In genomic region chr12:122834921-122835692, GRCh38 we compare ENCODE assay signal across 8 cellular contexts. TPM values are rescaled to one million over a fixed set of nuclear protein-coding genes. Genes with fewer than 3 reads are reported as not detected.
DNase-seq lines count a peak whose midpoint lies in the region; ATAC-seq and TF ChIP-seq lines count a peak whose summit lies in the region.

TSS of gene HIP1R (plus strand) at chr12:122835457. CDS start at chr12:122835551, 94 bp downstream.

- H3K4me2 ChIP-seq in SK-N-SH, result peak within 1 kb of the TSS; percentile 95

- no peaks in the 10 kb centered on the region for H3K36me3 ChIP-seq in SK-N-SH (replicated peaks in 1 of 2; ENCODE audit: control insufficient read depth in 1 of 2, insufficient read depth in 2 of 2, low read length in 1 of 2)
- H3K36me3 ChIP-seq in right atrium auricular region, result no peaks in the 10 kb centered on the region

- POLR2A ChIA-PET in SK-N-SH (lab: Yijun Ruan, JAX), result no interaction called here

- H3K4me1 ChIP-seq in SK-N-SH (ENCODE audit: control insufficient read depth in 1 of 2, insufficient read depth in 2 of 2, low read depth in 1 of 2, low read length in 1 of 2) (peaks cover 7 to 13% of the 10 kb centered on the region in 2 experiments; a peak in 2 of 4 replicates), right atrium auricular region (peaks cover 0 to 35% of the 10 kb centered on the region in 2 donors)

- TF ChIP-seq RAD21 in SK-N-SH (IDR thresholded peaks at IDR 0.05; ENCODE audit: low read length), result no peak

- peak within 1 kb of the TSS; percentile 90 for H2AFZ ChIP-seq in SK-N-SH (ENCODE audit: low read depth)

- no peaks in the 10 kb centered on the region for H4K20me1 ChIP-seq in SK-N-SH (ENCODE audit: insufficient read depth)

- H3K79me2 ChIP-seq in SK-N-SH (ENCODE audit: insufficient read depth), result peaks cover 26% of the 10 kb centered on the region

- no peak for TF ChIP-seq EP300 in SK-N-SH (IDR thresholded peaks at IDR 0.05; ENCODE audit: borderline replicate concordance in 1 of 2, low read depth in 1 of 2, low read length in 1 of 2)

- CTCF ChIA-PET in SK-N-SH (lab: Yijun Ruan, JAX), result interaction anchor here (1.3 to 4.9 kb wide), 8 partner anchors 9 to 115 kb away, joined by 4 to 24 read pairs (median 6); no protein-coding TSS in a partner anchor

- 1% methylated on average over 20 of the region's 76 CpGs for WGBS in SK-N-SH (ENCODE audit: low lambda C conversion rate)
- WGBS in adipose tissue, 3 donors, result 1 to 4% (median 2%) methylated on average over 25 to 61 of the region's 76 CpGs

- peak within 1 kb of the TSS; percentile 73 for H3K27ac ChIP-seq in C4-2B
- peak within 1 kb of the TSS; percentile 55 to 89; a peak in 3 of 4 replicates for H3K27ac ChIP-seq in SK-N-SH (ENCODE audit: low read depth in 2 of 2, low read length in 1 of 2)
- H3K27ac ChIP-seq in adipose tissue (ENCODE audit: low read depth, low read length), result no peak within 1 kb of the TSS
- H3K27ac ChIP-seq in right atrium auricular region, result peak within 1 kb of the TSS; percentile 87 to 94

- no peaks in the 10 kb centered on the region for H3K9me2 ChIP-seq in SK-N-SH

- TF ChIP-seq CTCF in C4-2B (conservative IDR thresholded peaks at IDR 0.05) (no peak), SK-N-SH (IDR thresholded peaks at IDR 0.05) (no peak), right atrium auricular region (IDR thresholded peaks at IDR 0.05) (no peak)

- peaks cover 17% of the 10 kb centered on the region for H3F3A ChIP-seq in SK-N-SH (replicated peaks; ENCODE audit: insufficient read depth)

- peak within 1 kb of the TSS; percentile 72 to 93 for H3K4me3 ChIP-seq in SK-N-SH (ENCODE audit: low read depth in 2 of 2, low read length in 1 of 2)
- peak within 1 kb of the TSS; percentile 55 to 73 for H3K4me3 ChIP-seq in right atrium auricular region

- ATAC-seq in GM18858 (IDR thresholded peaks at IDR 0.05; ENCODE audit: unreplicated experiment), result no peak

- H3K27me3 ChIP-seq in SK-N-SH (ENCODE audit: insufficient read depth), result no peaks in the 10 kb centered on the region
- H3K27me3 ChIP-seq in right atrium auricular region, result no peaks in the 10 kb centered on the region

- no peak for DNase-seq in H4 (ENCODE audit: low spot score)
- DNase-seq in SK-N-SH, result peak; percentile 94
- no peak for DNase-seq in right atrium auricular region (ENCODE audit: low spot score)
- DNase-seq in retina, result peak; percentile 49
- DNase-seq in cerebellar nuclear complex (lab: John Stamatoyannopoulos, UW), result no peak

- H3K9ac ChIP-seq in SK-N-SH, result peak within 1 kb of the TSS; percentile 64; the same call in 1 of the 2 replicates

- H3K9me3 ChIP-seq in SK-N-SH, result no peaks in the 10 kb centered on the region
- no peaks in the 10 kb centered on the region for H3K9me3 ChIP-seq in right atrium auricular region

TF ChIP-seq in SK-N-SH, 30 proteins besides CTCF, POLR2A, EP300 and RAD21:
- TF ChIP-seq FOXM1 (IDR thresholded peaks at IDR 0.05; ENCODE audit: low read depth) (no peak), MXI1 (IDR thresholded peaks at IDR 0.05; ENCODE audit: low read depth, low read length) (no peak), CHD2 (IDR thresholded peaks at IDR 0.05; ENCODE audit: low read length, partially characterized antibody) (no peak), RFX5 (IDR thresholded peaks at IDR 0.05; ENCODE audit: low read length) (no peak)

RNA-seq across cellular contexts. Expression of gene HIP1R, which starts in this region (rescaled TPM):
- total RNA-seq in H4 (2014; rRNA removed; shearing (Covaris generic)), result 22.0 and 25.6 TPM in 2 replicates
- polyA plus RNA-seq in SK-N-SH (2012; rRNA removed), result 20.6 and 21.1 TPM in 2 replicates
- polyA plus RNA-seq in SK-N-SH (2012; cell fraction: cytosol; rRNA removed), result 5.6 and 8.7 TPM in 2 replicates
- 122 and 128 TPM in 2 replicates for polyA plus RNA-seq in SK-N-SH (2012; cell fraction: nucleus; rRNA removed)
- polyA plus RNA-seq in adipose tissue, result 10 to 100 TPM; 27.0 to 62.4 (median 42.4) TPM
- total RNA-seq in right atrium auricular region, result 10 to 100 TPM; 32.4 to 43.8 TPM

Comparison
In these comparisons a context has a peak if more than half of its experiments do, and no peak if none do; other contexts are left out.
1. DNase-seq: peak in SK-N-SH (single experiment) and retina (single experiment); none in H4 (single experiment), right atrium auricular region (single experiment) and cerebellar nuclear complex (0 of 2).